ENCODE assay signal across 18 cellular contexts in the genomic region with DNA sequence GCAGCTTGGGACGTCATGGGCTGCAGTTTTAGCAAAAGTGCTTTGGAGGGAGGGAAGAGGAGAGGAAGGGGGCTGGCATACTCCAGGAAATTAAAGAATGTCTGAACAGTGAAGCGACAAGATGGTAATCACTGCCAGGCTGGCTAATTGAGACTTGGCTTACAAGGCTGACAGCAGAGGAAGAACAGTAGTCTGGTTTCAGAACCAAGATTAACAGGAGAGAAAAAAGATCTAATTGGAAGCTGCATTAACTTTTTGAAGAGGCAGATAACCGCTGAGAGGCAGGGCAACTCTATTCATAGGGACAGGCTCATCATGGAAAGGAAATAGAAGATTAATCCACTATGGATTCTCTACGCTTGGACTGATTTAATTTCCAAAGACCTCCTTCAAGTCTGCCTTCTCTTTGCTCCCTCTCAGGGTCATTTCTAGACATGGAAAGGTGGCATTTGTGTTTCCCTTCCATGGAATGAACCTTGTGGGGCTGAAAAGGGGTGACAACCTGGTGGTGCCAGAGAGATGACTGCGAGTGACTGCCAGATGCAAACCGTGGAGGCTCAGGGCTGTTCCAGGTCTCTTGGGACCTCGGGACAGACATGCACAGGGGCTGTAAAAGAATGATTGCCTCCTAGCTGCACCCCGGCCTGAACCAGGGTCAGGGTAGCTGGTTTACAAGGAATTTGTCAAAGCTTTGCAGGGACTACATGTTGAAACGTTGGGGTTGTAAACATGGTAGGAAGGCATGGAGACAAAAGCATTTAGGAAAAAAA.
A peak's percentile ranks its signal among the peaks of the same experiment; 100 is the strongest.
DNase-seq lines count a peak whose midpoint lies in the region; ATAC-seq and TF ChIP-seq lines count a peak whose summit lies in the region.
"Had no signal": no experiment of that assay in that cellular context is flagged by ENCODE, and none has a peak within 500 bp of the region (broad histone marks: within the 10 kb centered on the region; RNA-seq: fewer than 3 reads in every experiment).

No MANE protein-coding gene starts in this region.

- peak overlapping the region; percentile 62 for H3K4me3 Mint-ChIP-seq in activated T-helper 17 cell treated with anti-CD3 and anti-CD28 coated beads, Interleukin-2, amount 50 U/mL, for 72 hours
- no peak overlapping the region for H3K4me3 Mint-ChIP-seq in nephron progenitor cell
- no peak overlapping the region for H3K4me3 Mint-ChIP-seq in activated CD4-positive, alpha-beta memory T cell treated with anti-CD3 and anti-CD28 coated beads, Interleukin-2, amount 10 ng/mL, durations not matched to agents 7 days and 5 days
- H3K4me3 Mint-ChIP-seq: CD14-positive monocyte had no signal

- peak overlapping the region; percentile 34 for H3K27ac Mint-ChIP-seq in activated T-helper 17 cell treated with anti-CD3 and anti-CD28 coated beads, Interleukin-2, amount 50 U/mL, for 72 hours
- H3K27ac Mint-ChIP-seq in nephron progenitor cell, result peak overlapping the region; percentile 39
- H3K27ac Mint-ChIP-seq in activated CD4-positive, alpha-beta memory T cell treated with anti-CD3 and anti-CD28 coated beads, Interleukin-2, amount 10 ng/mL, durations not matched to agents 7 days and 5 days, result no peak overlapping the region
- H3K27ac Mint-ChIP-seq: CD14-positive monocyte had no signal

- H3K27ac ChIP-seq in A673 (ENCODE audit: low read depth, low read length, poor library complexity, severe bottlenecking), result peak overlapping the region; percentile 62
- H3K27ac ChIP-seq: A549, SK-N-MC had no signal

- no peaks in the 10 kb centered on the region for H3K27me3 ChIP-seq in A673 (replicated peaks; ENCODE audit: insufficient read depth, low read depth, low read length, poor library complexity)
- H3K27me3 ChIP-seq: Peyer's patch had no signal

- H3K9me3 Mint-ChIP-seq in activated T-helper 17 cell treated with anti-CD3 and anti-CD28 coated beads, Interleukin-2, amount 50 U/mL, for 72 hours, result no peaks in the 10 kb centered on the region
- H3K9me3 Mint-ChIP-seq in nephron progenitor cell, result peaks cover 8% of the 10 kb centered on the region
- no peaks in the 10 kb centered on the region for H3K9me3 Mint-ChIP-seq in activated CD4-positive, alpha-beta memory T cell treated with anti-CD3 and anti-CD28 coated beads, Interleukin-2, amount 10 ng/mL, durations not matched to agents 7 days and 5 days

- H3K4me1 Mint-ChIP-seq in activated T-helper 17 cell treated with anti-CD3 and anti-CD28 coated beads, Interleukin-2, amount 50 U/mL, for 72 hours, result peaks cover 4% of the 10 kb centered on the region
- peaks cover 26% of the 10 kb centered on the region for H3K4me1 Mint-ChIP-seq in nephron progenitor cell
- H3K4me1 Mint-ChIP-seq in activated CD4-positive, alpha-beta memory T cell treated with anti-CD3 and anti-CD28 coated beads, Interleukin-2, amount 10 ng/mL, durations not matched to agents 7 days and 5 days, result peaks cover 8% of the 10 kb centered on the region
- H3K4me1 Mint-ChIP-seq: CD14-positive monocyte had no signal

- intact Hi-C loops in A673 (cut with micrococcal nuclease; ENCODE audit: unreplicated experiment) (loop anchor here (5.0 to 10.0 kb wide), 2 partner anchors 211 to 308 kb away; a partner anchor contains a TSS), mucosa of descending colon (cut with DNase I, micrococcal nuclease) (no loop called here)

- no peaks in the 10 kb centered on the region for H3K36me3 Mint-ChIP-seq in activated T-helper 17 cell treated with anti-CD3 and anti-CD28 coated beads, Interleukin-2, amount 50 U/mL, for 72 hours (ENCODE audit: low read depth)
- H3K36me3 Mint-ChIP-seq in nephron progenitor cell (ENCODE audit: low read depth), result no peaks in the 10 kb centered on the region
- no peaks in the 10 kb centered on the region for H3K36me3 Mint-ChIP-seq in activated CD4-positive, alpha-beta memory T cell treated with anti-CD3 and anti-CD28 coated beads, Interleukin-2, amount 10 ng/mL, durations not matched to agents 7 days and 5 days (ENCODE audit: low read depth)
- H3K36me3 Mint-ChIP-seq: CD14-positive monocyte had no signal

- H3K4me3 ChIP-seq in A673 (ENCODE audit: low read depth, low read length, poor library complexity, severe bottlenecking) (no peak overlapping the region), mucosa of descending colon (no peak overlapping the region)
- H3K4me3 ChIP-seq: A549, SK-N-MC had no signal

- no peaks in the 10 kb centered on the region for H3K27me3 Mint-ChIP-seq in activated T-helper 17 cell treated with anti-CD3 and anti-CD28 coated beads, Interleukin-2, amount 50 U/mL, for 72 hours
- H3K27me3 Mint-ChIP-seq in nephron progenitor cell (ENCODE audit: low read depth, poor library complexity), result peaks cover 2% of the 10 kb centered on the region
- H3K27me3 Mint-ChIP-seq in activated CD4-positive, alpha-beta memory T cell treated with anti-CD3 and anti-CD28 coated beads, Interleukin-2, amount 10 ng/mL, durations not matched to agents 7 days and 5 days, result peaks cover 5% of the 10 kb centered on the region

- POLR2A ChIA-PET in A673 (lab: Charles Lee; ENCODE audit: low non-redundant PET), result no interaction called here
- POLR2A ChIA-PET in activated CD4-positive, alpha-beta memory T cell treated with anti-CD3 and anti-CD28 coated beads, Interleukin-2, amount 10 ng/mL, durations not matched to agents 7 days and 5 days (lab: Charles Lee), result no interaction called here

- no TSS peak for BruUV-seq in A673 (replicated peaks; lab: Mats Ljungman, UMichigan)

- H3K9me3 ChIP-seq in A673 (ENCODE audit: low read depth, low read length, poor library complexity, severe bottlenecking) (no peaks in the 10 kb centered on the region), mucosa of descending colon (no peaks in the 10 kb centered on the region)
- H3K9me3 ChIP-seq: A549, Caco-2, Peyer's patch had no signal

- peak; percentile 30 for TF ChIP-seq CTCF in A673 (conservative IDR thresholded peaks at IDR 0.05; ENCODE audit: low read depth, low read length)
- no peak for TF ChIP-seq CTCF in nephron progenitor cell (IDR thresholded peaks at IDR 0.05)
- TF ChIP-seq CTCF in mucosa of descending colon (IDR thresholded peaks at IDR 0.05), result no peak

- DNase-seq in A673 (ENCODE audit: low spot score) (peak; percentile 94), HuH-7 (ENCODE audit: low spot score) (peak; percentile 20), nephron progenitor cell (peak; percentile 8), cerebellar cortex (ENCODE audit: low spot score) (no peak), mucosa of descending colon (no peak)
- no peak for DNase-seq in activated CD4-positive, alpha-beta memory T cell treated with anti-CD3 and anti-CD28 coated beads, Interleukin-2, amount 10 ng/mL, durations not matched to agents 7 days and 5 days
- DNase-seq: Caco-2, EL, Karpas-422, NCI-H1105 treated with DMSO at 0.1 percent for 48 hours, NCI-H187 treated with DMSO at 0.1 percent for 48 hours, NCI-H510A, Peyer's patch had no signal

- H3K4me1 ChIP-seq in A673 (ENCODE audit: insufficient read depth, low read length, poor library complexity, severe bottlenecking), result peaks cover 30% of the 10 kb centered on the region
- H3K4me1 ChIP-seq in mucosa of descending colon (ENCODE audit: low read depth), result no peaks in the 10 kb centered on the region
- H3K4me1 ChIP-seq: A549, Caco-2, Peyer's patch had no signal

- no peak for ATAC-seq in activated T-helper 17 cell treated with anti-CD3 and anti-CD28 coated beads, Interleukin-2, amount 50 U/mL, for 72 hours (replicated peaks)
- ATAC-seq in mucosa of descending colon, result no peak
- ATAC-seq: A549, Right ventricle myocardium inferior had no signal

- H3K36me3 ChIP-seq in A673 (ENCODE audit: insufficient read depth, low read length, poor library complexity, severe bottlenecking) (no peaks in the 10 kb centered on the region), mucosa of descending colon (ENCODE audit: low read depth) (no peaks in the 10 kb centered on the region)
- H3K36me3 ChIP-seq: Peyer's patch had no signal

- CTCF ChIA-PET in A673 (lab: Charles Lee), result interaction anchor here (0.6 kb wide), 1 partner anchor 152 kb away, joined by 3 read pairs; no protein-coding TSS in a partner anchor
- CTCF ChIA-PET in activated CD4-positive, alpha-beta memory T cell treated with anti-CD3 and anti-CD28 coated beads, Interleukin-2, amount 10 ng/mL, durations not matched to agents 7 days and 5 days (lab: Charles Lee), result interaction anchor here (0.7 kb wide), 1 partner anchor 855 kb away, joined by 3 read pairs; no protein-coding TSS in a partner anchor

Comparison
In these comparisons a context has a peak if more than half of its experiments do, and no peak if none do; other contexts are left out.
1. DNase-seq: peak in A673 (single experiment), HuH-7 (single experiment) and nephron progenitor cell (single experiment); none in cerebellar cortex (single experiment), activated CD4-positive, alpha-beta memory T cell treated with anti-CD3 and anti-CD28 coated beads, Interleukin-2, amount 10 ng/mL, durations not matched to agents 7 days and 5 days (single experiment) and mucosa of descending colon (0 of 3).